Comparison of ENCODE assay signal across 8 cellular contexts in the genomic region with DNA sequence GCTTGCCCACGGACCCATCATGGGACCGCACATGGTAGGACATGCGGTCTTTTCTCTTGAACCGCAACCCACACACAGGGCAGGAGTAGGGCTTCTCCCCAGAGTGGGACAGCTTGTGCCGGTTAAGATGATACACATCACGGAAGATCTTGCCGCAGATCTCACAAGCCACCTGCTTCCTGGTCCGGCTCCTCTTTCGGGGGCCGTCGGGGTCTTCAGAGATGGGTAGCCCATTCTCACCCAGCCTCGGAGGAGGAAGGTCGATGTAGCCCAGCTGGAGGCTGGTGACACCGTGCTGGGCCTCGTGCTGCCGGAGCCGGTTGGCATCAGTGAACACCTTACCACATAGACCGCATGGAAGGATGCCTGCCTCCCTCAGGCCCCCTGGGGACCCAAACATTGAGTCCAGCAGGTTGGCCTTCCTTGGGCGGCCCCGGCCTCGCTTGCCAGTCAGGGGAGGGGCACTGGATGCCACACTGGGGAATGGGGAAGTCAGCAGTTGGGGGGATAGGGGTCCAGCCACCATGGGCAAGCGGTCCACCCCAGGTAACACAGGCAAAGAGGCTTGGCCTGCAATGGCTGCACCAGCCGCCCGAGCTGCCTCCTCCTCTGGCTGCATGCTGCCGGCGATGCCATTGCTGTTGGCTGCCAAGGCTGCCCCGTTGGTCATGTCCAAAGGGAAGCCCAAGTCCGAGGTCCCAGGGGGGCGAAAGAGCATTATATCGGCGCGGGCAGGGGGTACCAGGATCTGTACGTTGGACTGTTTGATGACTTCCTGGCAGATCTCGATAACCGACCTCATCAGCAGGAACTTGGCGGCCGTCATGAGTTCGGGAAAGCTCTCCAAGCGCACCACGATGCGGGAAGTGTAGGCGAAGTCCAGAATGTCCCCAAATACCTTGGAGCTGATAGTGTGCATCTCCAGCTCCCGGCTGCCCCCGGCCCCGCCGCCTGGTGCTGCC. TPM values are rescaled to one million over a fixed set of nuclear protein-coding genes. Genes with fewer than 3 reads are reported as not detected.
DNase-seq lines count a peak whose midpoint lies in the region; TF ChIP-seq lines count a peak whose summit lies in the region.

No MANE protein-coding gene starts in this region.

- peaks cover 21% of the 10 kb centered on the region for H3K4me1 ChIP-seq in KMS-11 (ENCODE audit: low read depth, poor library complexity, severe bottlenecking)

- H3K4me2 ChIP-seq in KMS-11: peak overlapping the region; percentile 25; the same call in 1 of the 2 replicates

- TF ChIP-seq CTCF in C4-2B (conservative IDR thresholded peaks at IDR 0.05) (no peak), KMS-11 (conservative IDR thresholded peaks at IDR 0.05; ENCODE audit: low read depth, low read length) (no peak)

- intact Hi-C loops in posterior vena cava (cut with DNase I): no loop called here

- DNase-seq in activated T-helper 1 cell treated with Interleukin-2 at 50 U/mL for 16 hours (ENCODE audit: low read depth): peak; percentile 3
- peak; percentile 16 for DNase-seq in foreskin melanocyte
- peak; percentile 87 for DNase-seq in posterior vena cava (ENCODE audit: low spot score)
- no peak for DNase-seq in superior temporal gyrus (ENCODE audit: extremely low spot score)
- no peak for DNase-seq in effector CD8-positive, alpha-beta T cell (lab: John Stamatoyannopoulos, UW)
- no peak for DNase-seq in NCI-H1092 treated with DMSO at 0.1 percent for 48 hours (lab: John Stamatoyannopoulos, UW)

- H3K36me3 ChIP-seq in KMS-11 (ENCODE audit: insufficient read depth): no peaks in the 10 kb centered on the region

- peaks cover 18% of the 10 kb centered on the region; the same call in 1 of the 2 replicates for H3K79me2 ChIP-seq in KMS-11 (ENCODE audit: insufficient read depth, low read depth)

- H3K9ac ChIP-seq in KMS-11: no peak overlapping the region

- no peaks in the 10 kb centered on the region for H3K27me3 ChIP-seq in KMS-11 (ENCODE audit: insufficient read depth, low read depth)

- H3K27ac ChIP-seq in C4-2B (peak overlapping the region; percentile 95), KMS-11 (no peak overlapping the region)

- H3K4me3 ChIP-seq in KMS-11 (IDR thresholded peaks at IDR 0.05; ENCODE audit: insufficient read depth, low read depth, low read length): no peak overlapping the region

- H4K20me1 ChIP-seq in KMS-11 (ENCODE audit: insufficient read depth): no peaks in the 10 kb centered on the region

- no peak overlapping the region for H2AFZ ChIP-seq in KMS-11 (ENCODE audit: low read depth)

RNA-seq across cellular contexts. Expression of a gene that starts 1.5 kb away (rescaled TPM):
- 10 to 100 TPM; 10.8 to 14.9 TPM for total RNA-seq in posterior vena cava

RNA-seq across cellular contexts. Expression of a gene that starts 52.4 kb away (rescaled TPM):
- 10 to 100 TPM; 12.8 to 18.8 TPM for total RNA-seq in posterior vena cava

RNA-seq across cellular contexts. Expression of a gene that starts 54.8 kb away (rescaled TPM):
- total RNA-seq in posterior vena cava: 10 to 100 TPM; 37.8 to 40.3 TPM

Comparison
In these comparisons a context has a peak if more than half of its experiments do, and no peak if none do; other contexts are left out.
1. DNase-seq: peak in activated T-helper 1 cell treated with Interleukin-2 at 50 U/mL for 16 hours (single experiment), foreskin melanocyte (single experiment) and posterior vena cava (single experiment); none in superior temporal gyrus (single experiment), effector CD8-positive, alpha-beta T cell (single experiment) and NCI-H1092 treated with DMSO at 0.1 percent for 48 hours (single experiment).